In the genomic region with DNA sequence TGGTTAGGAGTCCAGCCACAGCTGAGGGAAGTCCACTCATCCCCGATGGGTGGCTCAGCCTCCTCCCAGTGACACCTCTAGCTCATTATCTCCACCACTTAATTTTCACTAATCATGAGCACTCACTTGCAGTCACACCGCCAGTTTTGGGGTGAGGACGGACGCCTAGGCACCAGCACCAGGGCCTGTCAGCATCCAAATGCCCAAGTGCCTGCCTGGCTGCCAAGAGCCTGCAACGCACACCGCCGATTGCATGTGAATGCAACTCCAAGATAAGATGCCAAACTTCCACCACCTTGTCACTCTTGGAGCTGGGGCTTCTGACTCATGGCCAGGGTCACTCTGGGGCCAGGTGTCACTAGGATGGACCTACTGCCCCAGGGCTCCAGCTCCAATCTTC, we compare ENCODE assay signal across 19 cellular contexts. TPM values are rescaled to one million over a fixed set of nuclear protein-coding genes. Genes with fewer than 3 reads are reported as not detected.
A peak's percentile ranks its signal among the peaks of the same experiment; 100 is the strongest.
DNase-seq lines count a peak whose midpoint lies in the region; ATAC-seq and TF ChIP-seq lines count a peak whose summit lies in the region.
"Had no signal": no experiment of that assay in that cellular context is flagged by ENCODE, and none has a peak within 500 bp of the region (broad histone marks: within the 10 kb centered on the region; RNA-seq: fewer than 3 reads in every experiment).

No MANE protein-coding gene starts in this region.

- no peak overlapping the region for H3K4me3 ChIP-seq in vagina
- H3K4me3 ChIP-seq in uterus = no peak overlapping the region
- H3K4me3 ChIP-seq: MG63 had no signal

- TF ChIP-seq POLR2A in vagina (IDR thresholded peaks at IDR 0.05) (no peak), uterus (IDR thresholded peaks at IDR 0.05) (no peak)

- peak; percentile 62 for DNase-seq in Right ventricle myocardium superior
- no peak for DNase-seq in cardiac septum (ENCODE audit: low spot score)
- peak; percentile 45 for DNase-seq in left ventricle myocardium superior
- DNase-seq in osteocyte (ENCODE audit: extremely low spot score, unreplicated experiment) = peak; percentile 83
- DNase-seq in vagina (ENCODE audit: extremely low spot score in 2 of 2) = no peak
- DNase-seq in uterus = no peak
- DNase-seq: BE2C; Caco-2; CD4-positive, alpha-beta T cell; MG63; NCI-H1048; NCI-H1436; NCI-H1930; NCI-H226; NCI-H524; PC-3; RPMI8226 had no signal

- no peak overlapping the region for H3K4me3 Mint-ChIP-seq in osteocyte (ENCODE audit: unreplicated experiment)

- H3K27me3 Mint-ChIP-seq in osteocyte (ENCODE audit: unreplicated experiment) = no peaks in the 10 kb centered on the region
- H3K27me3 Mint-ChIP-seq: CD4-positive, alpha-beta T cell had no signal

- ATAC-seq in Right ventricle myocardium superior (ENCODE audit: poor library complexity) (peak; percentile 48), left ventricle myocardium superior (peak; percentile 50), GM18519 (IDR thresholded peaks at IDR 0.05; ENCODE audit: low FRiP score, unreplicated experiment) (no peak), HG02885 (IDR thresholded peaks at IDR 0.05; ENCODE audit: poor library complexity, unreplicated experiment) (no peak)
- ATAC-seq: PC-3 had no signal

- H3K36me3 Mint-ChIP-seq in osteocyte (ENCODE audit: unreplicated experiment) = peaks cover 2% of the 10 kb centered on the region

- no peaks in the 10 kb centered on the region for H3K9me3 Mint-ChIP-seq in osteocyte (ENCODE audit: unreplicated experiment)
- H3K9me3 Mint-ChIP-seq: CD4-positive, alpha-beta T cell had no signal

- no peak overlapping the region for H3K27ac Mint-ChIP-seq in osteocyte (ENCODE audit: unreplicated experiment)
- H3K27ac Mint-ChIP-seq: CD4-positive, alpha-beta T cell had no signal

- H3K4me1 ChIP-seq in vagina (peaks cover 38% of the 10 kb centered on the region), uterus (peaks cover 0 to 5% of the 10 kb centered on the region in 2 donors)

- no peaks in the 10 kb centered on the region for H3K27me3 ChIP-seq in vagina
- no peaks in the 10 kb centered on the region for H3K27me3 ChIP-seq in uterus
- H3K27me3 ChIP-seq: MG63 had no signal

- intact Hi-C loops in Right ventricle myocardium superior (cut with DNase I) = no loop called here
- intact Hi-C loops in cardiac septum (cut with DNase I) = no loop called here
- intact Hi-C loops in left ventricle myocardium superior (cut with micrococcal nuclease) = no loop called here
- intact Hi-C loops in vagina (cut with DNase I) = no loop called here
- intact Hi-C loops in uterus (cut with DNase I; ENCODE audit: low total_unique reads) = no loop called here

- peaks cover 11% of the 10 kb centered on the region for H3K4me1 Mint-ChIP-seq in osteocyte (ENCODE audit: unreplicated experiment)

- H3K27ac ChIP-seq in vagina (peak overlapping the region; percentile 36), uterus (no peak overlapping the region)

- H3K36me3 ChIP-seq in vagina (no peaks in the 10 kb centered on the region), uterus (no peaks in the 10 kb centered on the region)
- H3K36me3 ChIP-seq: BE2C, MG63 had no signal

- TF ChIP-seq CTCF in osteocyte (IDR thresholded peaks at IDR 0.05) (no peak), vagina (IDR thresholded peaks at IDR 0.05) (no peak), uterus (IDR thresholded peaks at IDR 0.05) (no peak)

- H3K9me3 ChIP-seq in vagina (no peaks in the 10 kb centered on the region), uterus (no peaks in the 10 kb centered on the region)
- H3K9me3 ChIP-seq: BE2C, Caco-2, MG63 had no signal

RNA-seq across cellular contexts. Expression of a gene that starts 24.4 kb away (rescaled TPM):
- total RNA-seq in Right ventricle myocardium superior = 131 TPM
- total RNA-seq in cardiac septum = 112 TPM
- total RNA-seq in left ventricle myocardium superior = 132 TPM
- total RNA-seq in osteocyte = 88.7 and 96.9 TPM in 2 replicates
- 39.8 TPM for total RNA-seq in vagina
- total RNA-seq in uterus = 10 to 100 TPM; 21.3 to 80.7 (median 43.3) TPM

RNA-seq across cellular contexts. Expression of a gene that starts 40.6 kb away (rescaled TPM):
- total RNA-seq in Right ventricle myocardium superior = 10.5 TPM
- 31.0 TPM for total RNA-seq in cardiac septum
- 12.1 TPM for total RNA-seq in left ventricle myocardium superior
- 89.5 and 93.2 TPM in 2 replicates for total RNA-seq in osteocyte
- total RNA-seq in vagina = 28.0 TPM
- 10 to 100 TPM; 18.5 to 32.6 (median 31.2) TPM for total RNA-seq in uterus

RNA-seq across cellular contexts. Expression of a gene that starts 45.9 kb away (rescaled TPM):
- total RNA-seq in Right ventricle myocardium superior (23.9 TPM), cardiac septum (28.8 TPM), left ventricle myocardium superior (27.6 TPM), osteocyte (43.9 and 47.5 TPM in 2 replicates), vagina (25.3 TPM), uterus (10 to 100 TPM in 3 of 4 donors, 1 to 10 TPM in 1; 6.8 to 39.2 (median 37.7) TPM)

Comparison
In these comparisons a context has a peak if more than half of its experiments do, and no peak if none do; other contexts are left out.
1. DNase-seq: peak in Right ventricle myocardium superior (single experiment), left ventricle myocardium superior (single experiment) and osteocyte (single experiment); none in cardiac septum (single experiment), vagina (0 of 2) and uterus (0 of 2).
2. ATAC-seq: peak in Right ventricle myocardium superior (single experiment) and left ventricle myocardium superior (single experiment); none in GM18519 (single experiment) and HG02885 (single experiment).